In the genomic region with DNA sequence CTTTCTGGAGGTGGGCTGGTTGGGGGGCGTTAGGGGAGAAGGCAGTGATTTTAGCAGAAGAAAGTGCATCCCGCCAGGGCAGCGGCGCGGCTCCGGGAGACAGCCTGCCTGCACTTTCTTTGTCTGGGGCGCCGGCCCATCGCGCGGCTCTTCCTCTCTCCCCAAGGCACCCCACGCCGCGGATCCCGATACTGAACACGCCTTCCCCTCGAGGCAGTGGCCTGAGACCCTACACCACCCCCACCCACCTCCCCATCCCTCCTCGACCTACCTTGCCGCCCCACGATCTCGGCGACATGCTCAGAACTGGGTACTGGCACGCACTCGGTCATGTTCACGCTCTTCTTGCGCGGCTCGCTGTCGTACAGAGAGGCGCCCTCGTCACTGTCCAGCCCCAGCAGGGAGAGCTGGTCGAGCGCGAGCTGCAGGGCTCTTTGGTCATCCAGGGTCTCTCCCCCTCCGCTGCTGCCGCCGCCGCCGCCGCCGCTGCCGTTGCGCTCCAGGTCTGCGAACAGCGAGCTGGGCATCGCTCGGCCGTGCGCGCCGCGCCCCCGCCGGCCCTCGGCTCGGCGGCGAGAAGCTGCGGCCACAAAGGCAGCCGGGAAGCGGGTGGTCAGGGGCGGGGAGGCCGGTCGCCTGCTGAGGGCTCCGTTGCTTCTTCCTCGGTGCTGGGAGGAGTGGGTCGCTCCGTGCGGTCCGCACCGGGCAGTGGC, we compare ENCODE assay signal across 8 cellular contexts. TPM values are rescaled to one million over a fixed set of nuclear protein-coding genes. Genes with fewer than 3 reads are reported as not detected.
DNase-seq lines count a peak whose midpoint lies in the region; ATAC-seq and TF ChIP-seq lines count a peak whose summit lies in the region.

No MANE protein-coding gene starts in this region.

- H3K4me3 ChIP-seq in H7 (ENCODE audit: insufficient read depth, low read depth, low read length): peak overlapping the region; percentile 92
- peak overlapping the region; percentile 50 to 97 (median 90) for H3K4me3 ChIP-seq in heart right ventricle

- TF ChIP-seq CTCF in heart right ventricle (IDR thresholded peaks at IDR 0.05) (no peak), osteocyte (IDR thresholded peaks at IDR 0.05) (no peak)

- peak overlapping the region; percentile 91 for H3K4me3 Mint-ChIP-seq in activated naive CD8-positive, alpha-beta T cell treated with anti-CD3 and anti-CD28 coated beads, Interleukin-2, amount 10 ng/mL, durations not matched to agents 7 days and 5 days
- H3K4me3 Mint-ChIP-seq in osteocyte (ENCODE audit: unreplicated experiment): peak overlapping the region; percentile 96

- H3K36me3 ChIP-seq in H7 (replicated peaks; ENCODE audit: control insufficient read depth, insufficient read depth, low read length): no peaks in the 10 kb centered on the region
- H3K36me3 ChIP-seq in heart right ventricle: peaks cover 0 to 20% (median 0%) of the 10 kb centered on the region in 9 donors

- peaks cover 36% of the 10 kb centered on the region for H3K27me3 Mint-ChIP-seq in activated naive CD8-positive, alpha-beta T cell treated with anti-CD3 and anti-CD28 coated beads, Interleukin-2, amount 10 ng/mL, durations not matched to agents 7 days and 5 days
- H3K27me3 Mint-ChIP-seq in osteocyte (ENCODE audit: unreplicated experiment): no peaks in the 10 kb centered on the region

- H3K27me3 ChIP-seq in H7 (ENCODE audit: control insufficient read depth, insufficient read depth, low read length): peaks cover 42% of the 10 kb centered on the region
- peaks cover 0 to 28% (median 0%) of the 10 kb centered on the region in 7 donors for H3K27me3 ChIP-seq in heart right ventricle

- peak overlapping the region; percentile 80 to 99 (median 98) for H3K27ac ChIP-seq in heart right ventricle

- H3K36me3 Mint-ChIP-seq in activated naive CD8-positive, alpha-beta T cell treated with anti-CD3 and anti-CD28 coated beads, Interleukin-2, amount 10 ng/mL, durations not matched to agents 7 days and 5 days: no peaks in the 10 kb centered on the region
- H3K36me3 Mint-ChIP-seq in osteocyte (ENCODE audit: unreplicated experiment): peaks cover 13% of the 10 kb centered on the region

- WGBS in heart right ventricle, 2 donors: 0% methylated on average over 71 of the region's 71 CpGs

- no peaks in the 10 kb centered on the region for H3K9me3 ChIP-seq in heart right ventricle

- H3K4me1 ChIP-seq in heart right ventricle: peaks cover 3 to 46% (median 35%) of the 10 kb centered on the region in 9 donors

- ATAC-seq in activated naive CD8-positive, alpha-beta T cell treated with anti-CD3 and anti-CD28 coated beads, Interleukin-2, amount 10 ng/mL, durations not matched to agents 7 days and 5 days (ENCODE audit: low read depth): no peak
- ATAC-seq in heart right ventricle (peak in 7 of 8 donors; percentile 2 to 33 (median 7)), HG03457 (IDR thresholded peaks at IDR 0.05; ENCODE audit: unreplicated experiment) (no peak)

- H3K27ac Mint-ChIP-seq in activated naive CD8-positive, alpha-beta T cell treated with anti-CD3 and anti-CD28 coated beads, Interleukin-2, amount 10 ng/mL, durations not matched to agents 7 days and 5 days: no peak overlapping the region
- peak overlapping the region; percentile 93 for H3K27ac Mint-ChIP-seq in osteocyte (ENCODE audit: unreplicated experiment)

- intact Hi-C loops in heart right ventricle (cut with DNase I): loop anchor here in 7 of 10 donors (5.0 to 10.0 kb wide), 7 partner anchors 91 to 633 kb away; no protein-coding TSS in a partner anchor

- DNase-seq in GM03348 (ENCODE audit: low spot score) (peak; percentile 64), H7 (peak; percentile 79), NCI-H226 (peak; percentile 40), heart right ventricle (peak; percentile 35 to 56), osteocyte (ENCODE audit: extremely low spot score, unreplicated experiment) (peak; percentile 88), NCI-H187 (lab: John Stamatoyannopoulos, UW) (no peak)
- no peak for DNase-seq in activated naive CD8-positive, alpha-beta T cell treated with anti-CD3 and anti-CD28 coated beads, Interleukin-2, amount 10 ng/mL, durations not matched to agents 7 days and 5 days

- POLR2A ChIA-PET in activated naive CD8-positive, alpha-beta T cell treated with anti-CD3 and anti-CD28 coated beads, Interleukin-2, amount 10 ng/mL, durations not matched to agents 7 days and 5 days (lab: Charles Lee): no interaction called here

- no peaks in the 10 kb centered on the region for H3K9me3 Mint-ChIP-seq in activated naive CD8-positive, alpha-beta T cell treated with anti-CD3 and anti-CD28 coated beads, Interleukin-2, amount 10 ng/mL, durations not matched to agents 7 days and 5 days
- H3K9me3 Mint-ChIP-seq in osteocyte (ENCODE audit: unreplicated experiment): no peaks in the 10 kb centered on the region

- H3K4me1 Mint-ChIP-seq in activated naive CD8-positive, alpha-beta T cell treated with anti-CD3 and anti-CD28 coated beads, Interleukin-2, amount 10 ng/mL, durations not matched to agents 7 days and 5 days: peaks cover 12% of the 10 kb centered on the region
- H3K4me1 Mint-ChIP-seq in osteocyte (ENCODE audit: unreplicated experiment): peaks cover 36% of the 10 kb centered on the region

RNA-seq across cellular contexts. Expression of gene MEX3B, which starts 0.5 kb away (rescaled TPM):
- 9.9 and 14.3 TPM in 2 replicates for total RNA-seq in H7 (2014; rRNA removed; shearing (Covaris generic))
- total RNA-seq in activated naive CD8-positive, alpha-beta T cell treated with anti-CD3 and anti-CD28 coated beads, Interleukin-2, amount 10 ng/mL, durations not matched to agents 7 days and 5 days: under 1 TPM; 0.51 to 0.75 TPM
- total RNA-seq in heart right ventricle (1 to 10 TPM; 1.3 to 5.0 (median 2.5) TPM), osteocyte (22.7 and 24.5 TPM in 2 replicates)
- 1 to 10 TPM; 3.0 to 3.2 TPM for polyA plus RNA-seq in heart right ventricle

Comparison
In these comparisons a context has a peak if more than half of its experiments do, and no peak if none do; other contexts are left out.
1. DNase-seq: peak in GM03348 (single experiment), H7 (single experiment), NCI-H226 (single experiment), heart right ventricle (2 of 2) and osteocyte (single experiment); none in activated naive CD8-positive, alpha-beta T cell treated with anti-CD3 and anti-CD28 coated beads, Interleukin-2, amount 10 ng/mL, durations not matched to agents 7 days and 5 days (single experiment) and NCI-H187 (0 of 2).
2. ATAC-seq: peak in heart right ventricle (7 of 8); none in activated naive CD8-positive, alpha-beta T cell treated with anti-CD3 and anti-CD28 coated beads, Interleukin-2, amount 10 ng/mL, durations not matched to agents 7 days and 5 days (single experiment) and HG03457 (single experiment).